18 cellular contexts compared by ENCODE assay signal in the genomic region with DNA sequence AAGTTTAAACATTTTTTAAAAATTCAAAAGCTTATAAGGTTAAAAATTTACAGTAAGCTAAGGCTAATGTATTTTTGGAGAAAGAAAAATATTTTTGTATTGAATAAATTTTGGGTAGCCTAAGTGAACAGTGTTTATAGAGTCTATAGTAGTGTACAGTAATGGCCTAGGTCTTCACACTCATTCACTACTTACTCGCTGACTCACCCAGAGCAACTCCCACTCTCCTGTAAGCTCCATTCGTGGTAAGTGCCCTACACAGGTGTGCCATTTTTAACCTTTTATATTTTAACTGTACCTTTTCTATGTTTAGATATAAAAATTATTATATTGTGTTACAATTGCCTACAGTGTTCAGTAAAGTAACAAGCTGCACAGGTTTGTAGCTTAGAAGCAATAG.
DNase-seq lines count a peak whose midpoint lies in the region; ATAC-seq and TF ChIP-seq lines count a peak whose summit lies in the region.
"Had no signal": no experiment of that assay in that cellular context is flagged by ENCODE, and none has a peak within 500 bp of the region (broad histone marks: within the 10 kb centered on the region; RNA-seq: fewer than 3 reads in every experiment).

No MANE protein-coding gene starts in this region.

- peak overlapping the region; percentile 9 for H3K27ac ChIP-seq in cardiac muscle cell
- H3K27ac ChIP-seq in foreskin keratinocyte, result no peak overlapping the region
- H3K27ac ChIP-seq in upper lobe of left lung, result peak overlapping the region; percentile 48 to 63 (median 59)
- H3K27ac ChIP-seq: HL-60 had no signal

- intact Hi-C loops in left ventricle myocardium superior (cut with micrococcal nuclease), result no loop called here

- no peak for TF ChIP-seq CTCF in cardiac muscle cell (IDR thresholded peaks at IDR 0.05; ENCODE audit: low read depth, low read length)
- no peak for TF ChIP-seq CTCF in foreskin keratinocyte (conservative IDR thresholded peaks at IDR 0.05)
- TF ChIP-seq CTCF in upper lobe of left lung (IDR thresholded peaks at IDR 0.05), result no peak

- no peak for TF ChIP-seq EP300 in upper lobe of left lung (IDR thresholded peaks at IDR 0.05)

- 60 to 62% methylated on average over 2 of the region's 2 CpGs for WGBS in upper lobe of left lung, 2 donors

- no peak for DNase-seq in cardiac muscle cell (ENCODE audit: low read depth in 1 of 2, low spot score in 1 of 2)
- DNase-seq in left ventricle myocardium superior, result no peak
- no peak for DNase-seq in foreskin keratinocyte
- peak in 1 of 2 donors; percentile 32 for DNase-seq in upper lobe of left lung
- no peak for DNase-seq in T1000 (lab: John Stamatoyannopoulos, UW)
- no peak for DNase-seq in amniotic stem cell (lab: John Stamatoyannopoulos, UW)
- DNase-seq: ACHN; BE2C; C1 segment of cervical spinal cord; CD4-positive, CD25-positive, alpha-beta regulatory T cell; DND-41; EL; GOT3; H7; HFFc6 had no signal

- TF ChIP-seq POLR2A in upper lobe of left lung (IDR thresholded peaks at IDR 0.05), result no peak

- ATAC-seq in left ventricle myocardium superior (no peak), foreskin keratinocyte (peak; percentile 41), upper lobe of left lung (ENCODE audit: low FRiP score in 2 of 2) (peak in 1 of 2 donors; percentile 70)
- ATAC-seq: GM12878, HCT116 had no signal

- no peak overlapping the region for H3K4me3 ChIP-seq in cardiac muscle cell
- H3K4me3 ChIP-seq in upper lobe of left lung, result no peak overlapping the region
- H3K4me3 ChIP-seq: GM12878 had no signal

- H3K36me3 ChIP-seq in cardiac muscle cell (no peaks in the 10 kb centered on the region), upper lobe of left lung (no peaks in the 10 kb centered on the region)
- H3K36me3 ChIP-seq: BE2C had no signal

- H3K27me3 ChIP-seq in cardiac muscle cell (no peaks in the 10 kb centered on the region), foreskin keratinocyte (peaks cover 2% of the 10 kb centered on the region), upper lobe of left lung (no peaks in the 10 kb centered on the region)
- H3K27me3 ChIP-seq: BE2C had no signal

- H3K9me3 ChIP-seq in cardiac muscle cell (ENCODE audit: low read depth) (no peaks in the 10 kb centered on the region), upper lobe of left lung (no peaks in the 10 kb centered on the region)
- H3K9me3 ChIP-seq: BE2C had no signal

- H3K4me1 ChIP-seq in cardiac muscle cell (ENCODE audit: low read depth) (peaks cover 4% of the 10 kb centered on the region), foreskin keratinocyte (no peaks in the 10 kb centered on the region), upper lobe of left lung (peaks cover 0 to 6% (median 0%) of the 10 kb centered on the region in 4 donors)
- H3K4me1 ChIP-seq: BE2C had no signal
